In the genomic region with DNA sequence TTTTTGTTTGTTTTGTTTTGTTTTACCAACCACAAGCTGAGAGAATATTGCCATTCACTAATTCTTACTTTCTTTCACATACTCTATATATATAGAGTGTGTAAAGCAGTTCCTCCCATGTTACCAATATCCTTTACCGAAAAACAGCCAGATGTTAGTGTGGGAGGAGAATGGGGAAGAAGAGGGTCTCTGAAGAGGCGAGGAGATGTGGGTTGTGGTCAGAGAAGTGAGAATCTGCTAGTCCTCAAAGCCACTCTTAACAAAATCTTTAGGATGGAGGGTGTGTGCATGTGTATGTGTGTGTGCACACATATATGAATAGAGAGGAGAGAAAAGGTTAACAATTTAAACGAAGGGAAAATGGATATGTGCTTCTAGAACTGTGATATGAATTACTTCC, we compare ENCODE assay signal across 16 cellular contexts.
DNase-seq lines count a peak whose midpoint lies in the region; ATAC-seq and TF ChIP-seq lines count a peak whose summit lies in the region.
"Had no signal": no experiment of that assay in that cellular context is flagged by ENCODE, and none has a peak within 500 bp of the region (broad histone marks: within the 10 kb centered on the region; RNA-seq: fewer than 3 reads in every experiment).

No MANE protein-coding gene starts in this region.

- intact Hi-C loops in activated T-helper 1 cell treated with anti-CD3 and anti-CD28 coated beads, Interleukin-12 subunit alpha, Interleukin-12 subunit beta, Interleukin-2, Interleukin-4 antibody, amounts not matched to agents 30 ng/mL and 10 ng/mL and 1 ng/mL, durations not matched to agents 14 hours and 24 hours and 36 hours (cut with micrococcal nuclease) = no loop called here

- no peaks in the 10 kb centered on the region for H3K9me2 ChIP-seq in MM.1S (replicated peaks; ENCODE audit: insufficient read depth, low read length)

- CTCF ChIA-PET in activated CD4-positive, alpha-beta T cell treated with anti-CD3 and anti-CD28 coated beads, Interleukin-2, amount 10 ng/mL, durations not matched to agents 7 days and 5 days (lab: Charles Lee) = interaction anchor here (0.5 kb wide), 1 partner anchor 42 kb away, joined by 4 read pairs; no protein-coding TSS in a partner anchor

- no peak overlapping the region for H3K4me2 ChIP-seq in MM.1S (ENCODE audit: low read depth, low read length)

- TF ChIP-seq CTCF in MM.1S (IDR thresholded peaks at IDR 0.05; ENCODE audit: low read length) (no peak), type B pancreatic cell (conservative IDR thresholded peaks at IDR 0.05) (no peak)

- H3K4me3 ChIP-seq in Jurkat, Clone E6-1 (ENCODE audit: low read length) = no peak overlapping the region
- H3K4me3 ChIP-seq in MM.1S (ENCODE audit: low read length) = no peak overlapping the region
- H3K4me3 ChIP-seq: skin epidermis had no signal

- POLR2A ChIA-PET in activated CD4-positive, alpha-beta T cell treated with anti-CD3 and anti-CD28 coated beads, Interleukin-2, amount 10 ng/mL, durations not matched to agents 7 days and 5 days (lab: Charles Lee) = no interaction called here

- H2AFZ ChIP-seq in MM.1S (ENCODE audit: low read length) = no peak overlapping the region

- no peak overlapping the region for H3K27ac ChIP-seq in MM.1S (ENCODE audit: low read length)

- peak; percentile 66 to 75 for ATAC-seq in stimulated activated naive B cell treated with anti-CD40 and anti-IgM and Interleukin-4, amounts not matched to agents 10 μg/mL and 1 μg/mL and 100 μg/mL, for 72 hours (replicated peaks)
- ATAC-seq: HepG2 had no signal

- peaks cover 45% of the 10 kb centered on the region for H3K36me3 Mint-ChIP-seq in activated CD4-positive, alpha-beta T cell treated with anti-CD3 and anti-CD28 coated beads, Interleukin-2, amount 10 ng/mL, durations not matched to agents 7 days and 5 days (ENCODE audit: low read depth)
- H3K36me3 Mint-ChIP-seq in activated T-helper 1 cell treated with anti-CD3 and anti-CD28 coated beads, Interleukin-12 subunit alpha, Interleukin-12 subunit beta, Interleukin-2, Interleukin-4 antibody, amounts not matched to agents 30 ng/mL and 10 ng/mL and 1 ng/mL, durations not matched to agents 14 hours and 24 hours and 36 hours (ENCODE audit: low read depth) = peaks cover 38% of the 10 kb centered on the region
- H3K36me3 Mint-ChIP-seq in stimulated activated naive B cell treated with anti-CD40 and anti-IgM and Interleukin-4, amounts not matched to agents 10 μg/mL and 1 μg/mL and 100 μg/mL, for 72 hours = peaks cover 27 to 34% of the 10 kb centered on the region in 2 donors
- peaks cover 23% of the 10 kb centered on the region for H3K36me3 Mint-ChIP-seq in type B pancreatic cell

- H3F3A ChIP-seq in MM.1S (ENCODE audit: insufficient read depth, low read length) = no peaks in the 10 kb centered on the region

- no peaks in the 10 kb centered on the region for H3K79me2 ChIP-seq in MM.1S (ENCODE audit: low read length)

- DNase-seq in activated CD4-positive, alpha-beta T cell treated with anti-CD3 and anti-CD28 coated beads, Interleukin-2, amount 10 ng/mL, durations not matched to agents 7 days and 5 days = no peak
- no peak for DNase-seq in activated CD4-positive, alpha-beta T cell treated with anti-CD3 and anti-CD28 coated beads, Interleukin-2, amount 50 U/mL, for 4 hours
- peak; percentile 36 for DNase-seq in Jurkat, Clone E6-1 (ENCODE audit: low read depth, low spot score)
- no peak for DNase-seq in activated T-helper 1 cell treated with anti-CD3 and anti-CD28 coated beads, Interleukin-12 subunit alpha, Interleukin-12 subunit beta, Interleukin-2, Interleukin-4 antibody, amounts not matched to agents 30 ng/mL and 10 ng/mL and 1 ng/mL, durations not matched to agents 14 hours and 24 hours and 36 hours (ENCODE audit: low spot score)
- DNase-seq in stimulated activated naive B cell treated with anti-CD40 and anti-IgM and Interleukin-4, amounts not matched to agents 10 μg/mL and 1 μg/mL and 100 μg/mL, for 72 hours = no peak
- DNase-seq in AG08395 (ENCODE audit: low spot score) (no peak), MM.1S (no peak), type B pancreatic cell (ENCODE audit: extremely low spot score, unreplicated experiment) (no peak)
- DNase-seq: activated naive CD4-positive, alpha-beta T cell treated with anti-CD3 and anti-CD28 coated beads, Interleukin-2, amount 10 ng/mL, durations not matched to agents 7 days and 5 days; central memory CD4-positive, alpha-beta T cell; NCI-H1694; NCI-H510A treated with DMSO at 0.1 percent for 48 hours; substantia nigra; T-helper 2 cell had no signal

- H3K4me1 Mint-ChIP-seq in activated CD4-positive, alpha-beta T cell treated with anti-CD3 and anti-CD28 coated beads, Interleukin-2, amount 10 ng/mL, durations not matched to agents 7 days and 5 days = peaks cover 26% of the 10 kb centered on the region
- H3K4me1 Mint-ChIP-seq in activated T-helper 1 cell treated with anti-CD3 and anti-CD28 coated beads, Interleukin-12 subunit alpha, Interleukin-12 subunit beta, Interleukin-2, Interleukin-4 antibody, amounts not matched to agents 30 ng/mL and 10 ng/mL and 1 ng/mL, durations not matched to agents 14 hours and 24 hours and 36 hours (ENCODE audit: low read depth) = peaks cover 43% of the 10 kb centered on the region
- peaks cover 5 to 13% of the 10 kb centered on the region in 2 donors for H3K4me1 Mint-ChIP-seq in stimulated activated naive B cell treated with anti-CD40 and anti-IgM and Interleukin-4, amounts not matched to agents 10 μg/mL and 1 μg/mL and 100 μg/mL, for 72 hours
- H3K4me1 Mint-ChIP-seq in type B pancreatic cell (ENCODE audit: unreplicated experiment) = no peaks in the 10 kb centered on the region

- no peaks in the 10 kb centered on the region for H3K9me3 Mint-ChIP-seq in activated CD4-positive, alpha-beta T cell treated with anti-CD3 and anti-CD28 coated beads, Interleukin-2, amount 10 ng/mL, durations not matched to agents 7 days and 5 days
- no peaks in the 10 kb centered on the region for H3K9me3 Mint-ChIP-seq in activated T-helper 1 cell treated with anti-CD3 and anti-CD28 coated beads, Interleukin-12 subunit alpha, Interleukin-12 subunit beta, Interleukin-2, Interleukin-4 antibody, amounts not matched to agents 30 ng/mL and 10 ng/mL and 1 ng/mL, durations not matched to agents 14 hours and 24 hours and 36 hours
- no peaks in the 10 kb centered on the region for H3K9me3 Mint-ChIP-seq in stimulated activated naive B cell treated with anti-CD40 and anti-IgM and Interleukin-4, amounts not matched to agents 10 μg/mL and 1 μg/mL and 100 μg/mL, for 72 hours
- no peaks in the 10 kb centered on the region for H3K9me3 Mint-ChIP-seq in type B pancreatic cell
- H3K9me3 Mint-ChIP-seq: activated naive CD4-positive, alpha-beta T cell treated with anti-CD3 and anti-CD28 coated beads, Interleukin-2, amount 10 ng/mL, durations not matched to agents 7 days and 5 days had no signal

- no peaks in the 10 kb centered on the region for H3K4me1 ChIP-seq in MM.1S (ENCODE audit: low read length)

- H3K36me3 ChIP-seq in MM.1S (replicated peaks; ENCODE audit: insufficient read depth, low read length) = no peaks in the 10 kb centered on the region

- H3K9me3 ChIP-seq in MM.1S (replicated peaks; ENCODE audit: insufficient read depth, low read length) = no peaks in the 10 kb centered on the region

- no peak overlapping the region for H3K9ac ChIP-seq in MM.1S (ENCODE audit: low read length)

- H3K27ac Mint-ChIP-seq in activated CD4-positive, alpha-beta T cell treated with anti-CD3 and anti-CD28 coated beads, Interleukin-2, amount 10 ng/mL, durations not matched to agents 7 days and 5 days = peak overlapping the region; percentile 57
- H3K27ac Mint-ChIP-seq in activated T-helper 1 cell treated with anti-CD3 and anti-CD28 coated beads, Interleukin-12 subunit alpha, Interleukin-12 subunit beta, Interleukin-2, Interleukin-4 antibody, amounts not matched to agents 30 ng/mL and 10 ng/mL and 1 ng/mL, durations not matched to agents 14 hours and 24 hours and 36 hours = peak overlapping the region; percentile 70
- H3K27ac Mint-ChIP-seq in stimulated activated naive B cell treated with anti-CD40 and anti-IgM and Interleukin-4, amounts not matched to agents 10 μg/mL and 1 μg/mL and 100 μg/mL, for 72 hours = peak overlapping the region; percentile 22
- H3K27ac Mint-ChIP-seq in type B pancreatic cell = no peak overlapping the region
- H3K27ac Mint-ChIP-seq: activated naive CD4-positive, alpha-beta T cell treated with anti-CD3 and anti-CD28 coated beads, Interleukin-2, amount 10 ng/mL, durations not matched to agents 7 days and 5 days had no signal

- H4K20me1 ChIP-seq in MM.1S (ENCODE audit: insufficient read depth, low read length) = no peaks in the 10 kb centered on the region

- H3K4me3 Mint-ChIP-seq in activated CD4-positive, alpha-beta T cell treated with anti-CD3 and anti-CD28 coated beads, Interleukin-2, amount 10 ng/mL, durations not matched to agents 7 days and 5 days = no peak overlapping the region
- peak overlapping the region; percentile 37 for H3K4me3 Mint-ChIP-seq in activated T-helper 1 cell treated with anti-CD3 and anti-CD28 coated beads, Interleukin-12 subunit alpha, Interleukin-12 subunit beta, Interleukin-2, Interleukin-4 antibody, amounts not matched to agents 30 ng/mL and 10 ng/mL and 1 ng/mL, durations not matched to agents 14 hours and 24 hours and 36 hours
- peak overlapping the region; percentile 15 to 41 for H3K4me3 Mint-ChIP-seq in stimulated activated naive B cell treated with anti-CD40 and anti-IgM and Interleukin-4, amounts not matched to agents 10 μg/mL and 1 μg/mL and 100 μg/mL, for 72 hours
- no peak overlapping the region for H3K4me3 Mint-ChIP-seq in type B pancreatic cell
- H3K4me3 Mint-ChIP-seq: activated naive CD4-positive, alpha-beta T cell treated with anti-CD3 and anti-CD28 coated beads, Interleukin-2, amount 10 ng/mL, durations not matched to agents 7 days and 5 days had no signal

- H3K27me3 Mint-ChIP-seq in activated CD4-positive, alpha-beta T cell treated with anti-CD3 and anti-CD28 coated beads, Interleukin-2, amount 10 ng/mL, durations not matched to agents 7 days and 5 days = no peaks in the 10 kb centered on the region
- no peaks in the 10 kb centered on the region for H3K27me3 Mint-ChIP-seq in activated T-helper 1 cell treated with anti-CD3 and anti-CD28 coated beads, Interleukin-12 subunit alpha, Interleukin-12 subunit beta, Interleukin-2, Interleukin-4 antibody, amounts not matched to agents 30 ng/mL and 10 ng/mL and 1 ng/mL, durations not matched to agents 14 hours and 24 hours and 36 hours (ENCODE audit: insufficient read depth)
- no peaks in the 10 kb centered on the region for H3K27me3 Mint-ChIP-seq in stimulated activated naive B cell treated with anti-CD40 and anti-IgM and Interleukin-4, amounts not matched to agents 10 μg/mL and 1 μg/mL and 100 μg/mL, for 72 hours
- no peaks in the 10 kb centered on the region for H3K27me3 Mint-ChIP-seq in type B pancreatic cell
- H3K27me3 Mint-ChIP-seq: activated naive CD4-positive, alpha-beta T cell treated with anti-CD3 and anti-CD28 coated beads, Interleukin-2, amount 10 ng/mL, durations not matched to agents 7 days and 5 days had no signal

- no peaks in the 10 kb centered on the region for H3K27me3 ChIP-seq in MM.1S (replicated peaks; ENCODE audit: insufficient read depth, low read length)

Comparison
In these comparisons a context has a peak if more than half of its experiments do, and no peak if none do; other contexts are left out.
1. H3K4me3 Mint-ChIP-seq: peak in activated T-helper 1 cell treated with anti-CD3 and anti-CD28 coated beads, Interleukin-12 subunit alpha, Interleukin-12 subunit beta, Interleukin-2, Interleukin-4 antibody, amounts not matched to agents 30 ng/mL and 10 ng/mL and 1 ng/mL, durations not matched to agents 14 hours and 24 hours and 36 hours (single experiment) and stimulated activated naive B cell treated with anti-CD40 and anti-IgM and Interleukin-4, amounts not matched to agents 10 μg/mL and 1 μg/mL and 100 μg/mL, for 72 hours (2 of 2); none in activated CD4-positive, alpha-beta T cell treated with anti-CD3 and anti-CD28 coated beads, Interleukin-2, amount 10 ng/mL, durations not matched to agents 7 days and 5 days (single experiment) and type B pancreatic cell (single experiment).